ENCODE assay signal across 9 cellular contexts in genomic region chr9:121598167-121599000, GRCh38. TPM values are rescaled to one million over a fixed set of nuclear protein-coding genes. Genes with fewer than 3 reads are reported as not detected.
DNase-seq lines count a peak whose midpoint lies in the region; ATAC-seq and TF ChIP-seq lines count a peak whose summit lies in the region.
"Had no signal": no experiment of that assay in that cellular context is flagged by ENCODE, and none has a peak within 500 bp of the region (broad histone marks: within the 10 kb centered on the region; RNA-seq: fewer than 3 reads in every experiment).

No MANE protein-coding gene starts in this region.

- H3K27ac ChIP-seq in AG04450 (ENCODE audit: low read depth, low read length) (peak overlapping the region; percentile 61), muscle layer of duodenum (ENCODE audit: low read length) (peak overlapping the region; percentile 51)
- H3K27ac ChIP-seq: KMS-11 had no signal

- H3K9me3 Mint-ChIP-seq in T-helper 2 cell treated with Interferon-gamma antibody and Interleukin-4, amounts not matched to agents 5 μg/mL and 100 μg/mL, for 36 hours = peaks cover 5% of the 10 kb centered on the region

- no peaks in the 10 kb centered on the region for H3K36me3 Mint-ChIP-seq in T-helper 2 cell treated with Interferon-gamma antibody and Interleukin-4, amounts not matched to agents 5 μg/mL and 100 μg/mL, for 36 hours (ENCODE audit: low read depth)

- no peak for ATAC-seq in GM21528 (IDR thresholded peaks at IDR 0.05; ENCODE audit: low FRiP score, unreplicated experiment)

- peak; percentile 72 for DNase-seq in AG04450 (ENCODE audit: low read depth, low spot score)
- DNase-seq in NCI-H510A treated with DMSO at 0.1 percent for 48 hours (lab: John Stamatoyannopoulos, UW) = peak; percentile 65
- peak; percentile 69 for DNase-seq in fibroblast of gingiva (ENCODE audit: low read depth)
- DNase-seq in T-helper 2 cell treated with Interferon-gamma antibody and Interleukin-4, amounts not matched to agents 5 μg/mL and 100 μg/mL, for 36 hours (ENCODE audit: low spot score) = no peak
- no peak for DNase-seq in NCI-H2081 treated with DMSO at 0.1 percent for 48 hours (lab: John Stamatoyannopoulos, UW)
- DNase-seq in stimulated activated naive CD4-positive, alpha-beta T cell treated with Interleukin-2 at 50 U/mL for 16 hours (lab: John Stamatoyannopoulos, UW) = no peak

- POLR2A ChIA-PET in AG04450 (lab: Yijun Ruan, JAX) = interaction anchor here (1.6 to 2.5 kb wide), 2 partner anchors 31 to 41 kb away, joined by 4 to 9 read pairs; no protein-coding TSS in a partner anchor

- no peak overlapping the region for H3K27ac Mint-ChIP-seq in T-helper 2 cell treated with Interferon-gamma antibody and Interleukin-4, amounts not matched to agents 5 μg/mL and 100 μg/mL, for 36 hours

- peaks cover 10% of the 10 kb centered on the region for H3K27me3 ChIP-seq in AG04450 (ENCODE audit: control insufficient read depth, insufficient read depth, low read length)
- H3K27me3 ChIP-seq in muscle layer of duodenum (ENCODE audit: low read depth, low read length) = no peaks in the 10 kb centered on the region

- peaks cover 43% of the 10 kb centered on the region for H3K27me3 Mint-ChIP-seq in T-helper 2 cell treated with Interferon-gamma antibody and Interleukin-4, amounts not matched to agents 5 μg/mL and 100 μg/mL, for 36 hours (ENCODE audit: low read depth)

- peaks cover 3 to 27% of the 10 kb centered on the region in 2 donors for H3K4me1 ChIP-seq in muscle layer of duodenum (ENCODE audit: control insufficient read depth in 1 of 2, insufficient read depth in 2 of 2, low read length in 2 of 2)

- no peaks in the 10 kb centered on the region for H3K4me1 Mint-ChIP-seq in T-helper 2 cell treated with Interferon-gamma antibody and Interleukin-4, amounts not matched to agents 5 μg/mL and 100 μg/mL, for 36 hours (ENCODE audit: low read depth)

- no peak overlapping the region for H3K4me3 Mint-ChIP-seq in T-helper 2 cell treated with Interferon-gamma antibody and Interleukin-4, amounts not matched to agents 5 μg/mL and 100 μg/mL, for 36 hours

- peak; percentile 63 for TF ChIP-seq CTCF in AG04450 (IDR thresholded peaks at IDR 0.05; ENCODE audit: low read depth, low read length)

- H3K4me3 ChIP-seq in AG04450 (ENCODE audit: low read depth, low read length) = peak overlapping the region; percentile 58
- peak overlapping the region; percentile 56 to 71 for H3K4me3 ChIP-seq in muscle layer of duodenum (ENCODE audit: low read depth in 1 of 2, low read length in 2 of 2)

- H3K9me3 ChIP-seq in AG04450 (ENCODE audit: control insufficient read depth, insufficient read depth, low read length) (no peaks in the 10 kb centered on the region; the same call in 1 of the 2 replicates), muscle layer of duodenum (ENCODE audit: control insufficient read depth in 1 of 2, low read length in 2 of 2) (peaks cover 0 to 3% of the 10 kb centered on the region in 2 donors)

- no peaks in the 10 kb centered on the region for H3K36me3 ChIP-seq in muscle layer of duodenum (ENCODE audit: control insufficient read depth in 1 of 2, insufficient read depth in 2 of 2, low read length in 2 of 2)

- CTCF ChIA-PET in AG04450 (lab: Charles Lee) = interaction anchor here (0.9 to 1.8 kb wide), 7 partner anchors 12 to 391 kb away, joined by 3 to 6 read pairs (median 4); no protein-coding TSS in a partner anchor

RNA-seq across cellular contexts. Expression of gene DAB2IP, which starts 53.0 kb away (rescaled TPM):
- 20.4 and 20.5 TPM in 2 replicates for polyA plus RNA-seq in AG04450 (2011; rRNA removed)
- 46.7 and 48.5 TPM in 2 replicates for polyA minus RNA-seq in AG04450 (2011; rRNA and poly(A)+ RNA removed)

Comparison
In these comparisons a context has a peak if more than half of its experiments do, and no peak if none do; other contexts are left out.
1. DNase-seq: peak in AG04450 (single experiment), NCI-H510A treated with DMSO at 0.1 percent for 48 hours (single experiment) and fibroblast of gingiva (single experiment); none in T-helper 2 cell treated with Interferon-gamma antibody and Interleukin-4, amounts not matched to agents 5 μg/mL and 100 μg/mL, for 36 hours (single experiment), NCI-H2081 treated with DMSO at 0.1 percent for 48 hours (single experiment) and stimulated activated naive CD4-positive, alpha-beta T cell treated with Interleukin-2 at 50 U/mL for 16 hours (single experiment).